In the genomic region with DNA sequence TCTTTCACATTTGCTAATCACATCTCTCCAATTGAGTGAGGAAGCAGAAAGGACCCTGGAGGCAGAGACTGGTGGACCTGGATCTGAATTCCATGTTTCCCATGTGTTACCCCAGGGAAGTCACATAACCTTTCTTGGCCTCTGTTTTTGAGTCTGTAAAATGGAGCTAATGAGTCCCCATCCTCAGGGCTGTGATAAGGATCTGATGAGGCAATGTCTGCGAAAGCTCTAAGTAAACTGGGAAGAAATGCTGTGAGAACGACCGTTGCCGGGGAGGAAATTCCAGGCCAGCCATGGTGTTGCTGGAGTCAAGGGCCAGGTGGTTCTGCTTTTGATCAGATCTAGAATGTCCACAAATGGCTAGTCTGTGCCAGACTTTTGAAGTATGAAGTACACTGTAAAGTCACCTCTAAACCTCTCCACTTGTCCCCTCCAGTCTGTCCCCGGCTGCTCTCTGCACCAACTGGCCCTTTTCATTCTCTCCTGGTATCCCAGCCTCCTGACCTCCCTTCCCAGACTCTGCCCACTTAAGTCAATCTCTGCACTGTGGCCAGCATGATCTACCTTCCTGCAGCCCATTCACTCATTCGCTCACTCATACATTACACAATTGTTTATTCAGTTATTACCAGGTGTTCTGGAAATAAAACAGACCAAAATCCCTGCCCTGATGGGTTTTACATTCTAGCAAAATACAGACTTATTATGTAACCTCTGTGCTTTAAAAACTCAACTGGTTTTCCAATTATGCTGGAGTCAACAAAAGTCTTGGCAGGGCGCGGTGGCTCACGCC, we compare ENCODE assay signal across 2 cellular contexts.
TF ChIP-seq lines count a peak whose summit lies in the region.

No MANE protein-coding gene starts in this region.

TF ChIP-seq in GM23338, 12 proteins besides CTCF, POLR2A, EP300 and RAD21:
- no peak for TF ChIP-seq ZNF114 (CRISPR knock-in tag; IDR thresholded peaks at IDR 0.05)
- TF ChIP-seq JUNB (IDR thresholded peaks at IDR 0.05; ENCODE audit: unreplicated experiment): no peak

TF ChIP-seq in H1, 55 proteins besides CTCF, POLR2A, EP300 and RAD21:
- TF ChIP-seq FOSL1 (IDR thresholded peaks at IDR 0.05; ENCODE audit: insufficient read depth, low read depth, low read length): no peak
- no peak for TF ChIP-seq EZH2 (IDR thresholded peaks at IDR 0.05; ENCODE audit: low read depth, low read length, severe bottlenecking)
- TF ChIP-seq SUZ12 (IDR thresholded peaks at IDR 0.05; ENCODE audit: low read length): no peak
- TF ChIP-seq TAF1 (IDR thresholded peaks at IDR 0.05; ENCODE audit: low read depth, low read length): no peak
- no peak for TF ChIP-seq SIN3A (conservative IDR thresholded peaks at IDR 0.05 in 1 of 2, IDR thresholded peaks at IDR 0.05 in 1 of 2; ENCODE audit: low read depth in 1 of 2, low read length in 2 of 2)
- TF ChIP-seq TAF7 (optimal IDR thresholded peaks at IDR 0.05; ENCODE audit: borderline replicate concordance, low read depth, low read length): no peak
- TF ChIP-seq RFX5 (IDR thresholded peaks at IDR 0.05; ENCODE audit: borderline replicate concordance, low read depth, low read length): no peak
- TF ChIP-seq KDM5A (IDR thresholded peaks at IDR 0.05; ENCODE audit: low read length): no peak
